In the genomic region with DNA sequence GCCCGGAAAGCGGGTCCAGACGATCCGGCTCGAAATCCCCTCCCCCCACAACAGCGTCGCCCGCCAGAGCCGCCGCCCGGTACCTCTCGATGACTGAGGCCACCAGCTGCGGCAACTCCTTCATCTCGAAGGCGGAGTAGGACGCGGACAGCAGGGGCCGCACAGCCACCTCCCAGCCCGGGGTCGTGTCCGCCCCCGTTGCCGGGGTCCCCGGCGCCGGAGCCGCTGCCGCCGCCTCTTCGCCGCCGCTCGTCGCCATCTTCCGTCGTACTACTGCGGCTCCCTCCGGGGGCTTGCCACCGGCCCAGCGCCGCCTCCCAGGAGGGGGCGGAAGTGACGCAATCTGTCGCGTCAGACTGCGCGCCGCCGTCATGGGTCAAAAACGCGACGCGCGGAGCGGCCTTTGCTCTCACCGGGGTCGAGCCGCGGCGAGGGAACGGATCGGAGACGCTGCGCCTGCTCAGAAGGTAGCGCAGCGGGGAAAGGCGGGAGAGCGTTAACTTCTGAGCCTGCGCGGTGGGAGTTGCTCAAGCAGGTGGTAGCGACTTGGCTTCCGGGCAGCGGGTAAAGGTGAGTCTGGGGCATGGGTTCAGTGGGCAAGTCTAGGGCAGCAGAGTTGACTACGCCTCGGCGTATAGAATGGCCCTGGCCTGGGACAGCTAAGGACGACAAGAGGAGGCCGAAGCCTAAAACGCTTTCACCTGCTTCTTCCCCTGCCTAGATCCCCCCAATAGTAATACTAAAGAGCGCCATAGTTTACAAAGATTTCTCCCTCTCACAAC, we compare ENCODE assay signal across 8 cellular contexts. TPM values are rescaled to one million over a fixed set of nuclear protein-coding genes. Genes with fewer than 3 reads are reported as not detected.
DNase-seq lines count a peak whose midpoint lies in the region; TF ChIP-seq lines count a peak whose summit lies in the region.

Gene UBR4 (minus strand): TSS at position 277 of the 782 bp plus-strand sequence. CDS start 18 bp downstream, at position 259.

- H3K27me3 ChIP-seq in HAP-1 (ENCODE audit: low read depth) (no peaks in the 10 kb centered on the region), MM.1S (replicated peaks; ENCODE audit: insufficient read depth, low read length) (no peaks in the 10 kb centered on the region), stomach smooth muscle (ENCODE audit: control insufficient read depth in 1 of 2, insufficient read depth in 2 of 2, low read length in 2 of 2) (no peaks in the 10 kb centered on the region)

- H4K20me1 ChIP-seq in MM.1S (ENCODE audit: insufficient read depth, low read length): peaks cover 6% of the 10 kb centered on the region; the same call in 1 of the 2 replicates

- peaks cover 8% of the 10 kb centered on the region for H3K4me1 ChIP-seq in ES-I3 (ENCODE audit: insufficient read depth, low read length)
- H3K4me1 ChIP-seq in HAP-1: peaks cover 20% of the 10 kb centered on the region
- peaks cover 36% of the 10 kb centered on the region for H3K4me1 ChIP-seq in MM.1S (ENCODE audit: low read length)
- peaks cover 28% of the 10 kb centered on the region for H3K4me1 ChIP-seq in stomach smooth muscle (ENCODE audit: control insufficient read depth, insufficient read depth, low read length)

- no peaks in the 10 kb centered on the region for H3K27me3 Mint-ChIP-seq in neural crest cell (ENCODE audit: low read depth)

- H3K4me1 Mint-ChIP-seq in neural crest cell: peaks cover 54% of the 10 kb centered on the region

- H3K27ac ChIP-seq in MM.1S (ENCODE audit: low read length): peak within 1 kb of the TSS; percentile 80
- H3K27ac ChIP-seq in stomach smooth muscle (ENCODE audit: low read length): peak within 1 kb of the TSS; percentile 98

- in situ Hi-C loops in HAP-1 (cut with MboI; ENCODE audit: low sequenced_read_pairs): no loop called here

- peak within 1 kb of the TSS; percentile 91 for H3K4me3 ChIP-seq in HAP-1
- peak within 1 kb of the TSS; percentile 92 for H3K4me3 ChIP-seq in MM.1S (ENCODE audit: low read length)
- peak within 1 kb of the TSS; percentile 95 for H3K4me3 ChIP-seq in fibroblast of villous mesenchyme (ENCODE audit: low read depth, low read length)
- peak within 1 kb of the TSS; percentile 85 to 96 for H3K4me3 ChIP-seq in stomach smooth muscle (ENCODE audit: low read length in 2 of 2)

- peak within 1 kb of the TSS; percentile 82 for H3K9ac ChIP-seq in ES-I3 (ENCODE audit: low read depth, low read length)
- H3K9ac ChIP-seq in MM.1S (ENCODE audit: low read length): peak within 1 kb of the TSS; percentile 86
- H3K9ac ChIP-seq in stomach smooth muscle (ENCODE audit: low read length in 2 of 2): peak within 1 kb of the TSS; percentile 89 to 98

- H3K4me3 Mint-ChIP-seq in neural crest cell: peak within 1 kb of the TSS; percentile 95

- no peaks in the 10 kb centered on the region for H3K36me3 Mint-ChIP-seq in neural crest cell (ENCODE audit: low read depth)

- H3F3A ChIP-seq in MM.1S (ENCODE audit: insufficient read depth, low read length): peaks cover 22% of the 10 kb centered on the region

- no peaks in the 10 kb centered on the region for H3K9me2 ChIP-seq in MM.1S (replicated peaks; ENCODE audit: insufficient read depth, low read length)

- DNase-seq in HAP-1 (ENCODE audit: low spot score in 2 of 2) (peak; percentile 92 to 96), MM.1S (peak; percentile 98), SIG-M5 (lab: John Stamatoyannopoulos, UW) (peak; percentile 43), activated gamma-delta T cell treated with Interleukin-2 at 50 U/mL for 16 hours (peak; percentile 94), fibroblast of villous mesenchyme (ENCODE audit: low read depth) (peak; percentile 96), neural crest cell (ENCODE audit: low read depth, low spot score) (peak; percentile 93)

- 0 out of 2 replicates have a peak, but pooled peaks cover 3% of the 10 kb centered on the region for H3K36me3 ChIP-seq in ES-I3 (ENCODE audit: insufficient read depth, low read length)
- peaks cover 27% of the 10 kb centered on the region for H3K36me3 ChIP-seq in HAP-1 (replicated peaks)
- no peaks in the 10 kb centered on the region for H3K36me3 ChIP-seq in MM.1S (replicated peaks; ENCODE audit: insufficient read depth, low read length)
- H3K36me3 ChIP-seq in stomach smooth muscle (ENCODE audit: control insufficient read depth in 2 of 2, insufficient read depth in 2 of 2, low read length in 2 of 2): peaks cover 0 to 1% of the 10 kb centered on the region in 2 donors

- no peaks in the 10 kb centered on the region for H3K9me3 Mint-ChIP-seq in neural crest cell

- peak within 1 kb of the TSS; percentile 95 for H3K4me2 ChIP-seq in MM.1S (ENCODE audit: low read depth, low read length)

- H3K27ac Mint-ChIP-seq in neural crest cell (ENCODE audit: unreplicated experiment): peak within 1 kb of the TSS; percentile 98

- peak within 1 kb of the TSS; percentile 27 for H2AFZ ChIP-seq in MM.1S (ENCODE audit: low read length)

- peaks cover 96% of the 10 kb centered on the region for H3K79me2 ChIP-seq in MM.1S (ENCODE audit: low read length)

- TF ChIP-seq CTCF in MM.1S (IDR thresholded peaks at IDR 0.05; ENCODE audit: low read length) (no peak), fibroblast of villous mesenchyme (IDR thresholded peaks at IDR 0.05; ENCODE audit: insufficient read depth, low read depth, low read length) (no peak), neural crest cell (conservative IDR thresholded peaks at IDR 0.05) (no peak)

- H3K9me3 ChIP-seq in ES-I3 (ENCODE audit: control insufficient read depth, insufficient read depth, low read length) (no peaks in the 10 kb centered on the region), HAP-1 (no peaks in the 10 kb centered on the region), MM.1S (replicated peaks; ENCODE audit: insufficient read depth, low read length) (no peaks in the 10 kb centered on the region), stomach smooth muscle (ENCODE audit: control insufficient read depth in 2 of 2, low read length in 2 of 2) (no peaks in the 10 kb centered on the region)

RNA-seq across cellular contexts. Expression of gene UBR4, which starts in this region (rescaled TPM):
- total RNA-seq in fibroblast of villous mesenchyme: 193 and 210 TPM in 2 replicates
- 114 and 125 TPM in 2 replicates for total RNA-seq in neural crest cell

Comparison
In these comparisons a context has a peak if more than half of its experiments do, and no peak if none do; other contexts are left out.
1. Peak in every context shown above with its lines: DNase-seq, H3K4me3 ChIP-seq and H3K27ac ChIP-seq.
2. DNase-seq: peak in every context shown above with its lines; median percentile 98 in MM.1S; 96 in fibroblast of villous mesenchyme; 94 in HAP-1; 94 in activated gamma-delta T cell treated with Interleukin-2 at 50 U/mL for 16 hours; 93 in neural crest cell; 43 in SIG-M5.